1 cellular context compared by ENCODE assay signal in genomic region chr5:177497011-177497296, GRCh38.
TF ChIP-seq lines count a peak whose summit lies in the region.

No MANE protein-coding gene starts in this region.

TF ChIP-seq in HepG2, 621 proteins besides CTCF, POLR2A, EP300 and RAD21:
- TF ChIP-seq ATF4 (CRISPR knock-in tag; IDR thresholded peaks at IDR 0.05) (peak in 1 of 2 experiments; percentile 20; a peak in 1 of 4 replicates), ZNF333 (CRISPR knock-in tag; IDR thresholded peaks at IDR 0.05; ENCODE audit: borderline replicate concordance) (0 out of 2 replicates have a peak, but pooled peaks have one; percentile 61), ZNF883 (CRISPR knock-in tag; IDR thresholded peaks at IDR 0.05; ENCODE audit: not compliant biosample characterization) (no peak), MAF1 (CRISPR knock-in tag; IDR thresholded peaks at IDR 0.05; ENCODE audit: borderline replicate concordance) (no peak), NFE2 (CRISPR knock-in tag; IDR thresholded peaks at IDR 0.05) (0 out of 2 replicates have a peak, but pooled peaks have one; percentile 13), NFYB (CRISPR knock-in tag; IDR thresholded peaks at IDR 0.05) (no peak), ZNF101 (CRISPR knock-in tag; IDR thresholded peaks at IDR 0.05; ENCODE audit: borderline replicate concordance, low read depth) (no peak), HMGXB4 (CRISPR knock-in tag; IDR thresholded peaks at IDR 0.05; ENCODE audit: borderline replicate concordance in 1 of 2, low read depth in 1 of 2) (0 out of 4 replicates have a peak, but pooled peaks of 1 of the 2 experiments have one; percentile 2), SOX13 (IDR thresholded peaks at IDR 0.05) (no peak), SOX13 (CRISPR knock-in tag; conservative IDR thresholded peaks at IDR 0.05 in 1 of 2, IDR thresholded peaks at IDR 0.05 in 1 of 2) (no peak), ZNF30 (CRISPR knock-in tag; IDR thresholded peaks at IDR 0.05) (no peak), SNAI1 (CRISPR knock-in tag; IDR thresholded peaks at IDR 0.05; ENCODE audit: borderline replicate concordance) (0 out of 2 replicates have a peak, but pooled peaks have one; percentile 74), ZNF713 (CRISPR knock-in tag; IDR thresholded peaks at IDR 0.05) (no peak), ZNF205 (CRISPR knock-in tag; IDR thresholded peaks at IDR 0.05) (no peak), ZFP90 (CRISPR knock-in tag; IDR thresholded peaks at IDR 0.05; ENCODE audit: borderline replicate concordance) (0 out of 2 replicates have a peak, but pooled peaks have one; percentile 9), PCBP1 (IDR thresholded peaks at IDR 0.05; ENCODE audit: borderline replicate concordance, low read depth, low read length) (peak; percentile 97), MTERF4 (CRISPR knock-in tag; IDR thresholded peaks at IDR 0.05) (peak; percentile 3; the same call in 1 of the 2 replicates), ZNF530 (CRISPR knock-in tag; IDR thresholded peaks at IDR 0.05; ENCODE audit: low read depth) (no peak), ZNF616 (CRISPR knock-in tag; IDR thresholded peaks at IDR 0.05; ENCODE audit: low read depth) (0 out of 2 replicates have a peak, but pooled peaks have one; percentile 48), HNRNPK (IDR thresholded peaks at IDR 0.05; ENCODE audit: low read depth, low read length, poor library complexity, severe bottlenecking) (peak; percentile 62), AGO2 (optimal IDR thresholded peaks at IDR 0.05; ENCODE audit: low read depth, low read length) (peak; percentile 62)
- TF ChIP-seq, protein P1, sequence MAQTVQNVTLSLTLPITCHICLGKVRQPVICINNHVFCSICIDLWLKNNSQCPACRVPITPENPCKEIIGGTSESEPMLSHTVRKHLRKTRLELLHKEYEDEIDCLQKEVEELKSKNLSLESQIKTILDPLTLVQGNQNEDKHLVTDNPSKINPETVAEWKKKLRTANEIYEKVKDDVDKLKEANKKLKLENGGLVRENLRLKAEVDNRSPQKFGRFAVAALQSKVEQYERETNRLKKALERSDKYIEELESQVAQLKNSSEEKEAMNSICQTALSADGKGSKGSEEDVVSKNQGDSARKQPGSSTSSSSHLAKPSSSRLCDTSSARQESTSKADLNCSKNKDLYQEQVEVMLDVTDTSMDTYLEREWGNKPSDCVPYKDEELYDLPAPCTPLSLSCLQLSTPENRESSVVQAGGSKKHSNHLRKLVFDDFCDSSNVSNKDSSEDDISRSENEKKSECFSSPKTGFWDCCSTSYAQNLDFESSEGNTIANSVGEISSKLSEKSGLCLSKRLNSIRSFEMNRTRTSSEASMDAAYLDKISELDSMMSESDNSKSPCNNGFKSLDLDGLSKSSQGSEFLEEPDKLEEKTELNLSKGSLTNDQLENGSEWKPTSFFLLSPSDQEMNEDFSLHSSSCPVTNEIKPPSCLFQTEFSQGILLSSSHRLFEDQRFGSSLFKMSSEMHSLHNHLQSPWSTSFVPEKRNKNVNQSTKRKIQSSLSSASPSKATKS (CRISPR knock-in tag; IDR thresholded peaks at IDR 0.05): no peak
- TF ChIP-seq, protein P2, sequence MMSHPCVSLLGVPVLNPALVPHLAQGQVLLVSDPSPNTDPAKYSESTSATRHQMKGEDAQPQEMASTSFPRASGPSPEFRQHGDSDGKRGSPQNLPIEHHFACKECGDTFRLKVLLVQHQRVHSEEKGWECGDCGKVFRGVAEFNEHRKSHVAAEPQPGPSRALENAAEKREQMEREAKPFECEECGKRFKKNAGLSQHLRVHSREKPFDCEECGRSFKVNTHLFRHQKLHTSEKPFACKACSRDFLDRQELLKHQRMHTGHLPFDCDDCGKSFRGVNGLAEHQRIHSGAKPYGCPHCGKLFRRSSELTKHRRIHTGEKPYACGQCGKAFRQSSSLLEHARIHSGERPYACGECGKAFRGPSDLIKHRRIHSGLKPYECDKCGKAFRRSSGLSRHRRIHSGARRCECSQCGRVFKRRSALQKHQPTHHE (CRISPR knock-in tag; IDR thresholded peaks at IDR 0.05; ENCODE audit: borderline replicate concordance): 0 out of 2 replicates have a peak, but pooled peaks have one; percentile 2
